Comparison of ENCODE assay signal across 8 cellular contexts in genomic region chr1:117067528-117068370, GRCh38. TPM values are rescaled to one million over a fixed set of nuclear protein-coding genes. Genes with fewer than 3 reads are reported as not detected.
A peak's percentile ranks its signal among the peaks of the same experiment; 100 is the strongest.
DNase-seq lines count a peak whose midpoint lies in the region; ATAC-seq and TF ChIP-seq lines count a peak whose summit lies in the region.

No MANE protein-coding gene starts in this region.

- TF ChIP-seq CTCF in C4-2B (conservative IDR thresholded peaks at IDR 0.05) = peak; percentile 84
- TF ChIP-seq CTCF in adrenal gland (IDR thresholded peaks at IDR 0.05) = peak; percentile 53 to 89 (median 86)
- peak; percentile 82 for TF ChIP-seq CTCF in cardiac muscle cell (IDR thresholded peaks at IDR 0.05; ENCODE audit: low read depth, low read length)

- H3K36me3 ChIP-seq in adrenal gland (replicated peaks in 1 of 2) (peaks cover 0 to 3% of the 10 kb centered on the region in 2 donors), cardiac muscle cell (no peaks in the 10 kb centered on the region)

- ATAC-seq in GM18505 (IDR thresholded peaks at IDR 0.05; ENCODE audit: unreplicated experiment) = peak; percentile 55
- ATAC-seq in HG03354 (IDR thresholded peaks at IDR 0.05; ENCODE audit: poor library complexity, severe bottlenecking, unreplicated experiment) = peak; percentile 78

- 51 to 53% (median 51%) methylated on average over 6 of the region's 6 CpGs for WGBS in adrenal gland, 4 donors

- H3K27ac ChIP-seq in C4-2B (no peak overlapping the region), adrenal gland (no peak overlapping the region), cardiac muscle cell (no peak overlapping the region)

- TF ChIP-seq POLR2A in GM18505 (IDR thresholded peaks at IDR 0.05; ENCODE audit: borderline replicate concordance, extremely low read depth, insufficient read depth, insufficient read length) (no peak), adrenal gland (IDR thresholded peaks at IDR 0.05) (no peak)

- peak; percentile 47 for DNase-seq in NOMO-1 treated with DMSO at 0.1 percent for 48 hours (lab: John Stamatoyannopoulos, UW; ENCODE audit: unreplicated experiment)
- peak; percentile 51 to 84 (median 70) for DNase-seq in adrenal gland
- peak; percentile 73 to 77 for DNase-seq in cardiac muscle cell (ENCODE audit: low read depth in 1 of 2, low spot score in 1 of 2)
- peak; percentile 35 to 95 (median 68) for DNase-seq in posterior cingulate gyrus
- DNase-seq in GOT3 (lab: John Stamatoyannopoulos, UW) = no peak

- H3K9me3 ChIP-seq in adrenal gland (replicated peaks in 1 of 3) (no peaks in the 10 kb centered on the region), cardiac muscle cell (ENCODE audit: low read depth) (no peaks in the 10 kb centered on the region)

- H3K4me1 ChIP-seq in adrenal gland (replicated peaks in 1 of 2) (no peaks in the 10 kb centered on the region), cardiac muscle cell (ENCODE audit: low read depth) (no peaks in the 10 kb centered on the region)

- intact Hi-C loops in adrenal gland (cut with DNase I) = loop anchor here (5.0 to 10.0 kb wide), 4 partner anchors 60 to 217 kb away; no protein-coding TSS in a partner anchor
- intact Hi-C loops in posterior cingulate gyrus (cut with DNase I) = loop anchor here (1.0 to 2.0 kb wide), 4 partner anchors 53 to 689 kb away; partner anchors contain the start of gene TRIM45

- H3K27me3 ChIP-seq in adrenal gland (no peaks in the 10 kb centered on the region), cardiac muscle cell (no peaks in the 10 kb centered on the region)

- H3K4me3 ChIP-seq in adrenal gland (no peak overlapping the region), cardiac muscle cell (no peak overlapping the region)

RNA-seq across cellular contexts. Expression of gene TTF2, which starts 7.6 kb away (rescaled TPM):
- 10 to 100 TPM; 10.3 to 26.3 (median 21.0) TPM for total RNA-seq in adrenal gland
- polyA plus RNA-seq in adrenal gland = 10 to 100 TPM in 1 of 3 donors, 1 to 10 TPM in 2; 3.5 to 15.0 (median 3.9) TPM
- 12.5 and 28.3 TPM in 2 replicates for total RNA-seq in cardiac muscle cell
- 13.5 and 17.8 TPM in 2 replicates for polyA plus RNA-seq in cardiac muscle cell

RNA-seq across cellular contexts. Expression of gene TRIM45, which starts 53.8 kb away (rescaled TPM):
- total RNA-seq in adrenal gland (10 to 100 TPM in 1 of 8 donors, 1 to 10 TPM in 6, under 1 TPM in 1; 0.85 to 13.5 (median 3.6) TPM), cardiac muscle cell (9.9 and 21.5 TPM in 2 replicates)
- polyA plus RNA-seq in adrenal gland (10 to 100 TPM in 2 of 3 donors, 1 to 10 TPM in 1; 3.3 to 44.0 (median 29.9) TPM), cardiac muscle cell (15.9 and 17.2 TPM in 2 replicates)
